ENCODE assay signal across 3 cellular contexts in the genomic region with DNA sequence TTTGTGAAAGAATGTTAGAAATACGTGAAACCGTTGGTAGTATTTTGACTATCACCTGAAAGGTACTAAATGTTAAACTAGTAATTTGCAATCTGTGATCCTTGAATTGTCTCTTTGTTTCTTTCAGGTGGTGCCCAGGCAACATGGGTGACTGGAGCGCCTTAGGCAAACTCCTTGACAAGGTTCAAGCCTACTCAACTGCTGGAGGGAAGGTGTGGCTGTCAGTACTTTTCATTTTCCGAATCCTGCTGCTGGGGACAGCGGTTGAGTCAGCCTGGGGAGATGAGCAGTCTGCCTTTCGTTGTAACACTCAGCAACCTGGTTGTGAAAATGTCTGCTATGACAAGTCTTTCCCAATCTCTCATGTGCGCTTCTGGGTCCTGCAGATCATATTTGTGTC. TPM values are rescaled to one million over a fixed set of nuclear protein-coding genes. Genes with fewer than 3 reads are reported as not detected.
"Had no signal": no experiment of that assay in that cellular context is flagged by ENCODE, and none has a peak within 500 bp of the region (broad histone marks: within the 10 kb centered on the region; RNA-seq: fewer than 3 reads in every experiment).

No MANE protein-coding gene starts in this region.

RNA-seq across cellular contexts. Expression of a gene that starts 11.3 kb away (rescaled TPM):
- total RNA-seq: activated B cell treated with CpG ODN at 0.5 μM for 24 hours; activated CD4-positive, alpha-beta memory T cell treated with anti-CD3 and anti-CD28 coated beads for 36 hours; activated T-helper 1 cell treated with anti-CD3 and anti-CD28 coated beads, Interleukin-12 subunit alpha, Interleukin-12 subunit beta, Interleukin-2, Interleukin-4 antibody, amounts not matched to agents 30 ng/mL and 10 ng/mL and 1 ng/mL, durations not matched to agents 14 hours and 24 hours and 36 hours had no signal
